In the genomic region with DNA sequence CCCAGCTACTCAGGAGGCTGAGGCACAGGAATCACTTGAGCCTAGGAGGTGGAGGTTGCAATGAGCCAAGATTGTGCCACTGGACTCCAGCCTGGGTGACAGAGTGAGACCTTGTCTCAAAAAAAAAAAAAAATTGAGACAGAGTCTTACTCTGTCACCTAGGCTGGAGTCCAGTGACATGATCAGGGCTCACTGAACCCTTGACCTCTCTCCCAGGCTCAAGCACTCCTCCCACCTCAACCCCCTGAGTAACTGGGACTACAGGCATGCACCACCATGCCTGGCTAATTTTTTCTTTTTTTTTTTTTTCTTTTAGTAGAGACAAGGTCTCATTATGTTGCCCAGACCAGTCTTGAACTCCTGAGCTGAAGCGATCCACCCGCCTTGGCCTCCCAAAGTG, we compare ENCODE assay signal across 7 cellular contexts. TPM values are rescaled to one million over a fixed set of nuclear protein-coding genes. Genes with fewer than 3 reads are reported as not detected.
A peak's percentile ranks its signal among the peaks of the same experiment; 100 is the strongest.
DNase-seq lines count a peak whose midpoint lies in the region; FAIRE-seq and TF ChIP-seq lines count a peak whose summit lies in the region.
"Not testable (repeated sequence)": the region's sequence is repeated elsewhere in the genome, so short reads cannot be mapped to it uniquely, and the experiment has no call there.

No MANE protein-coding gene starts in this region.

- not testable (repeated sequence) for H4K91ac ChIP-seq in mesenchymal stem cell (ENCODE audit: low read length)

- H3K4me3 ChIP-seq in astrocyte (ENCODE audit: insufficient read depth, low read depth, low read length); mesenchymal stem cell (ENCODE audit: insufficient read depth in 1 of 2, low read depth in 1 of 2, low read length in 2 of 2); testis: not testable (repeated sequence)

- not testable (repeated sequence) for H2BK120ac ChIP-seq in mesenchymal stem cell (ENCODE audit: low read depth, low read length)

- not testable (repeated sequence) for TF ChIP-seq POLR2A in testis (IDR thresholded peaks at IDR 0.05)

- H3K23ac ChIP-seq in mesenchymal stem cell (ENCODE audit: low read length in 2 of 2) = not testable (repeated sequence)

- not testable (repeated sequence) for H4K8ac ChIP-seq in mesenchymal stem cell (ENCODE audit: low read length)

- H3K9me3 Mint-ChIP-seq in astrocyte (ENCODE audit: unreplicated experiment); dendritic cell treated with granulocyte-macrophage colony-stimulating factor and Interleukin-4, amounts not matched to agents 40 ng/mL and 50 ng/mL, for 4 days; progenitor cell of endocrine pancreas (ENCODE audit: low read depth): not testable (repeated sequence)
- H3K9me3 Mint-ChIP-seq in nephron progenitor cell = peaks cover 23% of the 10 kb centered on the region

- TF ChIP-seq CTCF in RWPE1 (conservative IDR thresholded peaks at IDR 0.05; ENCODE audit: low read depth); astrocyte (IDR thresholded peaks at IDR 0.05; ENCODE audit: insufficient read depth, low read depth, low read length); nephron progenitor cell (IDR thresholded peaks at IDR 0.05); progenitor cell of endocrine pancreas (IDR thresholded peaks at IDR 0.05; ENCODE audit: unreplicated experiment); testis (IDR thresholded peaks at IDR 0.05): not testable (repeated sequence)

- H3K9ac ChIP-seq in astrocyte (ENCODE audit: low read length); mesenchymal stem cell (ENCODE audit: low read length): not testable (repeated sequence)

- peak overlapping the region; percentile 74 for H3K27ac ChIP-seq in RWPE1
- not testable (repeated sequence) for H3K27ac ChIP-seq in astrocyte (ENCODE audit: low read depth, low read length)
- H3K27ac ChIP-seq in mesenchymal stem cell (ENCODE audit: low read length, poor library complexity, severe bottlenecking) = peak overlapping the region; percentile 43
- H3K27ac ChIP-seq in testis = peak overlapping the region; percentile 14 to 39

- 91% methylated on average over 2 of the region's 2 CpGs for WGBS in mesenchymal stem cell
- WGBS in testis, 2 donors = 97 to 100% methylated on average over 2 of the region's 2 CpGs

- H3K27me3 Mint-ChIP-seq in astrocyte (ENCODE audit: low read depth, unreplicated experiment); dendritic cell treated with granulocyte-macrophage colony-stimulating factor and Interleukin-4, amounts not matched to agents 40 ng/mL and 50 ng/mL, for 4 days; nephron progenitor cell (ENCODE audit: low read depth, poor library complexity); progenitor cell of endocrine pancreas: not testable (repeated sequence)

- DNase-seq in RWPE1 (ENCODE audit: low spot score); astrocyte (ENCODE audit: low read depth); mesenchymal stem cell; nephron progenitor cell; progenitor cell of endocrine pancreas (ENCODE audit: low spot score, unreplicated experiment); testis: not testable (repeated sequence)

- H3K27ac Mint-ChIP-seq in astrocyte (ENCODE audit: unreplicated experiment) (peak overlapping the region; percentile 62), nephron progenitor cell (peak overlapping the region; percentile 99), progenitor cell of endocrine pancreas (peak overlapping the region; percentile 95)
- peak overlapping the region; percentile 22 for H3K27ac Mint-ChIP-seq in dendritic cell treated with granulocyte-macrophage colony-stimulating factor and Interleukin-4, amounts not matched to agents 40 ng/mL and 50 ng/mL, for 4 days

- not testable (repeated sequence) for H3K36me3 Mint-ChIP-seq in astrocyte (ENCODE audit: low read depth, unreplicated experiment)
- H3K36me3 Mint-ChIP-seq in dendritic cell treated with granulocyte-macrophage colony-stimulating factor and Interleukin-4, amounts not matched to agents 40 ng/mL and 50 ng/mL, for 4 days (ENCODE audit: low read depth) = peaks cover 15% of the 10 kb centered on the region
- H3K36me3 Mint-ChIP-seq in nephron progenitor cell (ENCODE audit: low read depth) = peaks cover 69% of the 10 kb centered on the region
- peaks cover 12% of the 10 kb centered on the region for H3K36me3 Mint-ChIP-seq in progenitor cell of endocrine pancreas (ENCODE audit: insufficient read depth)

- H2AK5ac ChIP-seq in mesenchymal stem cell (ENCODE audit: low read length, severe bottlenecking) = not testable (repeated sequence)

- H3K79me2 ChIP-seq in astrocyte (ENCODE audit: insufficient read depth, low read length) = peaks cover 76% of the 10 kb centered on the region

- CTCF ChIA-PET in RWPE1 (lab: Yijun Ruan, JAX) = interaction anchor here (0.6 kb wide), 1 partner anchor 538 kb away, joined by 3 read pairs; a partner anchor contains a TSS

- H3K9me3 ChIP-seq in astrocyte (ENCODE audit: insufficient read depth, low read depth, low read length); mesenchymal stem cell (ENCODE audit: control insufficient read depth, low read length); testis: not testable (repeated sequence)

- POLR2A ChIA-PET in RWPE1 (lab: Yijun Ruan, JAX; ENCODE audit: low non-redundant PET) = not testable (repeated sequence)

- H3K36me3 ChIP-seq in astrocyte (ENCODE audit: insufficient read depth, low read length); mesenchymal stem cell (ENCODE audit: control insufficient read depth in 1 of 2, insufficient read depth in 2 of 2, low read depth in 1 of 2, low read length in 2 of 2); testis (ENCODE audit: low read depth, missing control alignments): not testable (repeated sequence)

- not testable (repeated sequence) for H3K4ac ChIP-seq in mesenchymal stem cell (ENCODE audit: low read depth in 1 of 2, low read length in 2 of 2)

- not testable (repeated sequence) for H3K4me2 ChIP-seq in astrocyte (ENCODE audit: low read length); mesenchymal stem cell (ENCODE audit: low read length, poor library complexity, severe bottlenecking)

- H2BK5ac ChIP-seq in mesenchymal stem cell (ENCODE audit: low read depth, low read length, poor library complexity, severe bottlenecking) = not testable (repeated sequence)

- intact Hi-C loops in dendritic cell treated with granulocyte-macrophage colony-stimulating factor and Interleukin-4, amounts not matched to agents 40 ng/mL and 50 ng/mL, for 4 days (cut with micrococcal nuclease); testis (cut with DNase I; ENCODE audit: low total_unique reads): not testable (repeated sequence)

- not testable (repeated sequence) for H4K20me1 ChIP-seq in astrocyte (ENCODE audit: insufficient read depth, low read length)

- not testable (repeated sequence) for H3K27me3 ChIP-seq in astrocyte (ENCODE audit: insufficient read depth, low read length); mesenchymal stem cell (ENCODE audit: control insufficient read depth in 1 of 2, insufficient read depth in 1 of 2, low read length in 2 of 2); testis

- H3K4me1 ChIP-seq in astrocyte (ENCODE audit: insufficient read depth, low read length) (peaks cover 10% of the 10 kb centered on the region), mesenchymal stem cell (ENCODE audit: control insufficient read depth, insufficient read depth, low read depth, low read length) (peaks cover 13% of the 10 kb centered on the region), testis (peaks cover 27% of the 10 kb centered on the region)

- not testable (repeated sequence) for H2AFZ ChIP-seq in astrocyte (ENCODE audit: low read depth, low read length); mesenchymal stem cell (ENCODE audit: low read depth, low read length)

- peak overlapping the region; percentile 45 for H3K4me3 Mint-ChIP-seq in astrocyte (ENCODE audit: unreplicated experiment)
- H3K4me3 Mint-ChIP-seq in dendritic cell treated with granulocyte-macrophage colony-stimulating factor and Interleukin-4, amounts not matched to agents 40 ng/mL and 50 ng/mL, for 4 days; progenitor cell of endocrine pancreas (ENCODE audit: low read depth): not testable (repeated sequence)
- peak overlapping the region; percentile 58 for H3K4me3 Mint-ChIP-seq in nephron progenitor cell

- not testable (repeated sequence) for H3K14ac ChIP-seq in mesenchymal stem cell (ENCODE audit: low read length in 2 of 2)

- H3K4me1 Mint-ChIP-seq in astrocyte (ENCODE audit: low read depth, unreplicated experiment) = peaks cover 18% of the 10 kb centered on the region
- H3K4me1 Mint-ChIP-seq in dendritic cell treated with granulocyte-macrophage colony-stimulating factor and Interleukin-4, amounts not matched to agents 40 ng/mL and 50 ng/mL, for 4 days (ENCODE audit: low read depth) = peaks cover 12% of the 10 kb centered on the region
- peaks cover 38% of the 10 kb centered on the region for H3K4me1 Mint-ChIP-seq in nephron progenitor cell
- peaks cover 16% of the 10 kb centered on the region for H3K4me1 Mint-ChIP-seq in progenitor cell of endocrine pancreas (ENCODE audit: low read depth)

- not testable (repeated sequence) for H2BK15ac ChIP-seq in mesenchymal stem cell (ENCODE audit: low read depth, poor library complexity, severe bottlenecking)

- not testable (repeated sequence) for H2BK12ac ChIP-seq in mesenchymal stem cell (ENCODE audit: low read length in 2 of 2)

- not testable (repeated sequence) for H3K79me1 ChIP-seq in mesenchymal stem cell (replicated peaks; ENCODE audit: low read length, poor library complexity, severe bottlenecking)

- H3K18ac ChIP-seq in mesenchymal stem cell (ENCODE audit: low read depth in 1 of 2, low read length in 2 of 2) = not testable (repeated sequence)

- not testable (repeated sequence) for FAIRE-seq in astrocyte (lab: Jason Lieb, UNC)

RNA-seq across cellular contexts. Expression of a gene that starts 6.7 kb away (rescaled TPM):
- total RNA-seq in astrocyte (72.6 and 78.5 TPM in 2 replicates), progenitor cell of endocrine pancreas (74.6 and 80.6 TPM in 2 replicates), testis (10 to 100 TPM; 40.9 to 51.8 TPM)
- 21.5 TPM for polyA plus RNA-seq in mesenchymal stem cell (2013, experiment 1 of 2)
- 20.8 TPM for polyA plus RNA-seq in mesenchymal stem cell (2013, experiment 2 of 2)
- polyA plus RNA-seq in testis (ENCODE audit: insufficient read depth, low read depth, low replicate concordance) = 33.1 TPM

RNA-seq across cellular contexts. Expression of a gene that starts 47.4 kb away (rescaled TPM):
- total RNA-seq in astrocyte (10.4 and 11.6 TPM in 2 replicates), progenitor cell of endocrine pancreas (13.2 and 13.3 TPM in 2 replicates), testis (10 to 100 TPM; 17.0 to 19.9 TPM)
- polyA plus RNA-seq in mesenchymal stem cell (2013, experiment 1 of 2) = 7.1 TPM
- 6.7 TPM for polyA plus RNA-seq in mesenchymal stem cell (2013, experiment 2 of 2)
- polyA plus RNA-seq in testis (ENCODE audit: insufficient read depth, low read depth, low replicate concordance) = 18.0 TPM

Comparison
In these comparisons a context has a peak if more than half of its experiments do, and no peak if none do; other contexts are left out.
1. H3K27ac Mint-ChIP-seq: peak in every context shown above with its lines; median percentile 99 in nephron progenitor cell; 95 in progenitor cell of endocrine pancreas; 62 in astrocyte; 22 in dendritic cell treated with granulocyte-macrophage colony-stimulating factor and Interleukin-4, amounts not matched to agents 40 ng/mL and 50 ng/mL, for 4 days.